In genomic region chr7:138317044-138317596, GRCh38 we compare ENCODE assay signal across 2 cellular contexts.
A peak's percentile ranks its signal among the peaks of the same experiment; 100 is the strongest.
TF ChIP-seq lines count a peak whose summit lies in the region.

No MANE protein-coding gene starts in this region.

TF ChIP-seq in HepG2, 621 proteins besides CTCF, POLR2A, EP300 and RAD21 (continued from another document and continues in another):
- TF ChIP-seq KDM3A (CRISPR knock-in tag; IDR thresholded peaks at IDR 0.05; ENCODE audit: low read depth) (no peak), POLR2AphosphoS2 (IDR thresholded peaks at IDR 0.05; ENCODE audit: low read depth, low read length) (peak; percentile 70; the same call in 1 of the 2 replicates), HOXA5 (CRISPR knock-in tag; IDR thresholded peaks at IDR 0.05) (peak; percentile 47; the same call in 1 of the 2 replicates), ZNF816 (CRISPR knock-in tag; IDR thresholded peaks at IDR 0.05; ENCODE audit: borderline replicate concordance) (no peak), FIP1L1 (IDR thresholded peaks at IDR 0.05; ENCODE audit: borderline replicate concordance, insufficient read depth, low read depth, low read length) (0 out of 2 replicates have a peak, but pooled peaks have one; percentile 45), ZMYM2 (CRISPR knock-in tag; IDR thresholded peaks at IDR 0.05) (peak; percentile 35; the same call in 1 of the 2 replicates), PBX2 (CRISPR knock-in tag; IDR thresholded peaks at IDR 0.05) (no peak), ZNF326 (CRISPR knock-in tag; IDR thresholded peaks at IDR 0.05; ENCODE audit: borderline replicate concordance) (no peak), ZNF101 (CRISPR knock-in tag; IDR thresholded peaks at IDR 0.05; ENCODE audit: borderline replicate concordance, low read depth) (no peak), HNF4G (IDR thresholded peaks at IDR 0.05; ENCODE audit: borderline replicate concordance, low read depth, low read length) (no peak), HNF4G (CRISPR knock-in tag; IDR thresholded peaks at IDR 0.05; ENCODE audit: borderline replicate concordance, low read depth) (no peak), KLF9 (CRISPR knock-in tag; IDR thresholded peaks at IDR 0.05; ENCODE audit: low read depth) (no peak), ZC3H4 (CRISPR knock-in tag; IDR thresholded peaks at IDR 0.05; ENCODE audit: borderline replicate concordance) (peak; percentile 60; the same call in 1 of the 2 replicates), MEF2D (CRISPR knock-in tag; IDR thresholded peaks at IDR 0.05) (no peak)
- TF ChIP-seq, protein P1, sequence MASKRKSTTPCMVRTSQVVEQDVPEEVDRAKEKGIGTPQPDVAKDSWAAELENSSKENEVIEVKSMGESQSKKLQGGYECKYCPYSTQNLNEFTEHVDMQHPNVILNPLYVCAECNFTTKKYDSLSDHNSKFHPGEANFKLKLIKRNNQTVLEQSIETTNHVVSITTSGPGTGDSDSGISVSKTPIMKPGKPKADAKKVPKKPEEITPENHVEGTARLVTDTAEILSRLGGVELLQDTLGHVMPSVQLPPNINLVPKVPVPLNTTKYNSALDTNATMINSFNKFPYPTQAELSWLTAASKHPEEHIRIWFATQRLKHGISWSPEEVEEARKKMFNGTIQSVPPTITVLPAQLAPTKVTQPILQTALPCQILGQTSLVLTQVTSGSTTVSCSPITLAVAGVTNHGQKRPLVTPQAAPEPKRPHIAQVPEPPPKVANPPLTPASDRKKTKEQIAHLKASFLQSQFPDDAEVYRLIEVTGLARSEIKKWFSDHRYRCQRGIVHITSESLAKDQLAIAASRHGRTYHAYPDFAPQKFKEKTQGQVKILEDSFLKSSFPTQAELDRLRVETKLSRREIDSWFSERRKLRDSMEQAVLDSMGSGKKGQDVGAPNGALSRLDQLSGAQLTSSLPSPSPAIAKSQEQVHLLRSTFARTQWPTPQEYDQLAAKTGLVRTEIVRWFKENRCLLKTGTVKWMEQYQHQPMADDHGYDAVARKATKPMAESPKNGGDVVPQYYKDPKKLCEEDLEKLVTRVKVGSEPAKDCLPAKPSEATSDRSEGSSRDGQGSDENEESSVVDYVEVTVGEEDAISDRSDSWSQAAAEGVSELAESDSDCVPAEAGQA (IDR thresholded peaks at IDR 0.05; ENCODE audit: low read depth), result no peak
- TF ChIP-seq, protein P1 (CRISPR knock-in tag; IDR thresholded peaks at IDR 0.05; ENCODE audit: borderline replicate concordance), result 0 out of 2 replicates have a peak, but pooled peaks have one; percentile 12
- TF ChIP-seq, protein P2, sequence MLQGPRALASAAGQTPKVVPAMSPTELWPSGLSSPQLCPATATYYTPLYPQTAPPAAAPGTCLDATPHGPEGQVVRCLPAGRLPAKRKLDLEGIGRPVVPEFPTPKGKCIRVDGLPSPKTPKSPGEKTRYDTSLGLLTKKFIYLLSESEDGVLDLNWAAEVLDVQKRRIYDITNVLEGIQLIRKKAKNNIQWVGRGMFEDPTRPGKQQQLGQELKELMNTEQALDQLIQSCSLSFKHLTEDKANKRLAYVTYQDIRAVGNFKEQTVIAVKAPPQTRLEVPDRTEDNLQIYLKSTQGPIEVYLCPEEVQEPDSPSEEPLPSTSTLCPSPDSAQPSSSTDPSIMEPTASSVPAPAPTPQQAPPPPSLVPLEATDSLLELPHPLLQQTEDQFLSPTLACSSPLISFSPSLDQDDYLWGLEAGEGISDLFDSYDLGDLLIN (CRISPR knock-in tag; IDR thresholded peaks at IDR 0.05; ENCODE audit: borderline replicate concordance), result no peak

TF ChIP-seq in GM12878, 131 proteins besides CTCF, POLR2A, EP300 and RAD21 (continued from another document):
- TF ChIP-seq CBFB (IDR thresholded peaks at IDR 0.05; ENCODE audit: low read depth) (no peak), SREBF2 (IDR thresholded peaks at IDR 0.05; ENCODE audit: low read length) (no peak), SIN3A (IDR thresholded peaks at IDR 0.05; ENCODE audit: low read depth, low read length) (no peak), CHD2 (IDR thresholded peaks at IDR 0.05; ENCODE audit: borderline replicate concordance, low read depth, low read length) (no peak), FOXM1 (IDR thresholded peaks at IDR 0.05; ENCODE audit: low read depth, low read length) (no peak), CHD4 (IDR thresholded peaks at IDR 0.05) (no peak), MEF2A (IDR thresholded peaks at IDR 0.05; ENCODE audit: insufficient read depth, low read depth, low read length) (no peak), SUZ12 (IDR thresholded peaks at IDR 0.05; ENCODE audit: unreplicated experiment) (no peak), TARDBP (IDR thresholded peaks at IDR 0.05; ENCODE audit: borderline replicate concordance) (no peak), MXI1 (IDR thresholded peaks at IDR 0.05; ENCODE audit: low read depth, low read length) (no peak)
- TF ChIP-seq, protein P3, sequence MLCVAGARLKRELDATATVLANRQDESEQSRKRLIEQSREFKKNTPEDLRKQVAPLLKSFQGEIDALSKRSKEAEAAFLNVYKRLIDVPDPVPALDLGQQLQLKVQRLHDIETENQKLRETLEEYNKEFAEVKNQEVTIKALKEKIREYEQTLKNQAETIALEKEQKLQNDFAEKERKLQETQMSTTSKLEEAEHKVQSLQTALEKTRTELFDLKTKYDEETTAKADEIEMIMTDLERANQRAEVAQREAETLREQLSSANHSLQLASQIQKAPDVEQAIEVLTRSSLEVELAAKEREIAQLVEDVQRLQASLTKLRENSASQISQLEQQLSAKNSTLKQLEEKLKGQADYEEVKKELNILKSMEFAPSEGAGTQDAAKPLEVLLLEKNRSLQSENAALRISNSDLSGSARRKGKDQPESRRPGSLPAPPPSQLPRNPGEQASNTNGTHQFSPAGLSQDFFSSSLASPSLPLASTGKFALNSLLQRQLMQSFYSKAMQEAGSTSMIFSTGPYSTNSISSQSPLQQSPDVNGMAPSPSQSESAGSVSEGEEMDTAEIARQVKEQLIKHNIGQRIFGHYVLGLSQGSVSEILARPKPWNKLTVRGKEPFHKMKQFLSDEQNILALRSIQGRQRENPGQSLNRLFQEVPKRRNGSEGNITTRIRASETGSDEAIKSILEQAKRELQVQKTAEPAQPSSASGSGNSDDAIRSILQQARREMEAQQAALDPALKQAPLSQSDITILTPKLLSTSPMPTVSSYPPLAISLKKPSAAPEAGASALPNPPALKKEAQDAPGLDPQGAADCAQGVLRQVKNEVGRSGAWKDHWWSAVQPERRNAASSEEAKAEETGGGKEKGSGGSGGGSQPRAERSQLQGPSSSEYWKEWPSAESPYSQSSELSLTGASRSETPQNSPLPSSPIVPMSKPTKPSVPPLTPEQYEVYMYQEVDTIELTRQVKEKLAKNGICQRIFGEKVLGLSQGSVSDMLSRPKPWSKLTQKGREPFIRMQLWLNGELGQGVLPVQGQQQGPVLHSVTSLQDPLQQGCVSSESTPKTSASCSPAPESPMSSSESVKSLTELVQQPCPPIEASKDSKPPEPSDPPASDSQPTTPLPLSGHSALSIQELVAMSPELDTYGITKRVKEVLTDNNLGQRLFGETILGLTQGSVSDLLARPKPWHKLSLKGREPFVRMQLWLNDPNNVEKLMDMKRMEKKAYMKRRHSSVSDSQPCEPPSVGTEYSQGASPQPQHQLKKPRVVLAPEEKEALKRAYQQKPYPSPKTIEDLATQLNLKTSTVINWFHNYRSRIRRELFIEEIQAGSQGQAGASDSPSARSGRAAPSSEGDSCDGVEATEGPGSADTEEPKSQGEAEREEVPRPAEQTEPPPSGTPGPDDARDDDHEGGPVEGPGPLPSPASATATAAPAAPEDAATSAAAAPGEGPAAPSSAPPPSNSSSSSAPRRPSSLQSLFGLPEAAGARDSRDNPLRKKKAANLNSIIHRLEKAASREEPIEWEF (IDR thresholded peaks at IDR 0.05; ENCODE audit: insufficient replicate concordance, low read depth, low read length), result no peak
